1 cellular context compared by ENCODE assay signal in the genomic region with DNA sequence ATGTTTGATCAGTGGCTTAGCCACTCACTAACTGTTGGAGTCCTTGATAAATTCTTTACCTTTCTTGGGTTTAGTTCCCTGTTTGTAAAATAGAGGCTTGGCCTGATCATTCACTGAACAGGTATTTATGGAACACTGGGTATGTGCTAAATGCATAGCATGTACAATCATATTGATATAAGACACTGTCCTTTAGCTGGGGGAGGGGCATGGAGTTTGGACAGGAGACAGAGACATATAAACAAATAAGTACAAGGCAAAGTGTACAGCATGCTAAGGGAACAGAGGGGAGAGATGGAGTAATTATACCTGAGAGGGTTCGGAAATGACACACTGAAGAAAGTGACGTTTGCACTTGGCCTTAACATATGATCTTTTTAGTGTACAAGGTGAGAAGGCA.
TF ChIP-seq lines count a peak whose summit lies in the region.

No MANE protein-coding gene starts in this region.

TF ChIP-seq in HepG2, 621 proteins besides CTCF, POLR2A, EP300 and RAD21:
- TF ChIP-seq, protein P1, sequence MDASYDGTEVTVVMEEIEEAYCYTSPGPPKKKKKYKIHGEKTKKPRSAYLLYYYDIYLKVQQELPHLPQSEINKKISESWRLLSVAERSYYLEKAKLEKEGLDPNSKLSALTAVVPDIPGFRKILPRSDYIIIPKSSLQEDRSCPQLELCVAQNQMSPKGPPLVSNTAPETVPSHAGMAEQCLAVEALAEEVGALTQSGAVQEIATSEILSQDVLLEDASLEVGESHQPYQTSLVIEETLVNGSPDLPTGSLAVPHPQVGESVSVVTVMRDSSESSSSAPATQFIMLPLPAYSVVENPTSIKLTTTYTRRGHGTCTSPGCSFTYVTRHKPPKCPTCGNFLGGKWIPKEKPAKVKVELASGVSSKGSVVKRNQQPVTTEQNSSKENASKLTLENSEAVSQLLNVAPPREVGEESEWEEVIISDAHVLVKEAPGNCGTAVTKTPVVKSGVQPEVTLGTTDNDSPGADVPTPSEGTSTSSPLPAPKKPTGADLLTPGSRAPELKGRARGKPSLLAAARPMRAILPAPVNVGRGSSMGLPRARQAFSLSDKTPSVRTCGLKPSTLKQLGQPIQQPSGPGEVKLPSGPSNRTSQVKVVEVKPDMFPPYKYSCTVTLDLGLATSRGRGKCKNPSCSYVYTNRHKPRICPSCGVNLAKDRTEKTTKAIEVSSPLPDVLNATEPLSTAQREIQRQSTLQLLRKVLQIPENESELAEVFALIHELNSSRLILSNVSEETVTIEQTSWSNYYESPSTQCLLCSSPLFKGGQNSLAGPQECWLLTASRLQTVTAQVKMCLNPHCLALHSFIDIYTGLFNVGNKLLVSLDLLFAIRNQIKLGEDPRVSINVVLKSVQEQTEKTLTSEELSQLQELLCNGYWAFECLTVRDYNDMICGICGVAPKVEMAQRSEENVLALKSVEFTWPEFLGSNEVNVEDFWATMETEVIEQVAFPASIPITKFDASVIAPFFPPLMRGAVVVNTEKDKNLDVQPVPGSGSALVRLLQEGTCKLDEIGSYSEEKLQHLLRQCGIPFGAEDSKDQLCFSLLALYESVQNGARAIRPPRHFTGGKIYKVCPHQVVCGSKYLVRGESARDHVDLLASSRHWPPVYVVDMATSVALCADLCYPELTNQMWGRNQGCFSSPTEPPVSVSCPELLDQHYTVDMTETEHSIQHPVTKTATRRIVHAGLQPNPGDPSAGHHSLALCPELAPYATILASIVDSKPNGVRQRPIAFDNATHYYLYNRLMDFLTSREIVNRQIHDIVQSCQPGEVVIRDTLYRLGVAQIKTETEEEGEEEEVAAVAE (CRISPR knock-in tag; IDR thresholded peaks at IDR 0.05; ENCODE audit: borderline replicate concordance) = no peak
- TF ChIP-seq NR2C2 (CRISPR knock-in tag; IDR thresholded peaks at IDR 0.05; ENCODE audit: borderline replicate concordance) = no peak
- no peak for TF ChIP-seq IRX3 (CRISPR knock-in tag; IDR thresholded peaks at IDR 0.05; ENCODE audit: borderline replicate concordance, low read depth)
- TF ChIP-seq ZNF782 (CRISPR knock-in tag; IDR thresholded peaks at IDR 0.05; ENCODE audit: borderline replicate concordance) = no peak
- no peak for TF ChIP-seq GATAD2A (CRISPR knock-in tag; IDR thresholded peaks at IDR 0.05)
- TF ChIP-seq ZNF232 (CRISPR knock-in tag; IDR thresholded peaks at IDR 0.05; ENCODE audit: borderline replicate concordance) = no peak
- no peak for TF ChIP-seq AGO2 (optimal IDR thresholded peaks at IDR 0.05; ENCODE audit: low read depth, low read length)
- TF ChIP-seq, protein P2, sequence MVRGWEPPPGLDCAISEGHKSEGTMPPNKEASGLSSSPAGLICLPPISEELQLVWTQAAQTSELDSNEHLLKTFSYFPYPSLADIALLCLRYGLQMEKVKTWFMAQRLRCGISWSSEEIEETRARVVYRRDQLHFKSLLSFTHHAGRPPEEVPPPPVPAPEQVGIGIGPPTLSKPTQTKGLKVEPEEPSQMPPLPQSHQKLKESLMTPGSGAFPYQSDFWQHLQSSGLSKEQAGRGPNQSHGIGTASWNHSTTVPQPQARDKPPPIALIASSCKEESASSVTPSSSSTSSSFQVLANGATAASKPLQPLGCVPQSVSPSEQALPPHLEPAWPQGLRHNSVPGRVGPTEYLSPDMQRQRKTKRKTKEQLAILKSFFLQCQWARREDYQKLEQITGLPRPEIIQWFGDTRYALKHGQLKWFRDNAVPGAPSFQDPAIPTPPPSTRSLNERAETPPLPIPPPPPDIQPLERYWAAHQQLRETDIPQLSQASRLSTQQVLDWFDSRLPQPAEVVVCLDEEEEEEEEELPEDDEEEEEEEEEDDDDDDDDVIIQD (CRISPR knock-in tag; IDR thresholded peaks at IDR 0.05; ENCODE audit: low read depth) = no peak
- TF ChIP-seq PRPF4 (IDR thresholded peaks at IDR 0.05; ENCODE audit: low read depth, low read length, poor library complexity, severe bottlenecking) = no peak
- no peak for TF ChIP-seq PPARG (CRISPR knock-in tag; conservative IDR thresholded peaks at IDR 0.05)
- TF ChIP-seq ZNF773 (CRISPR knock-in tag; IDR thresholded peaks at IDR 0.05; ENCODE audit: borderline replicate concordance) = no peak
- TF ChIP-seq, protein P3, sequence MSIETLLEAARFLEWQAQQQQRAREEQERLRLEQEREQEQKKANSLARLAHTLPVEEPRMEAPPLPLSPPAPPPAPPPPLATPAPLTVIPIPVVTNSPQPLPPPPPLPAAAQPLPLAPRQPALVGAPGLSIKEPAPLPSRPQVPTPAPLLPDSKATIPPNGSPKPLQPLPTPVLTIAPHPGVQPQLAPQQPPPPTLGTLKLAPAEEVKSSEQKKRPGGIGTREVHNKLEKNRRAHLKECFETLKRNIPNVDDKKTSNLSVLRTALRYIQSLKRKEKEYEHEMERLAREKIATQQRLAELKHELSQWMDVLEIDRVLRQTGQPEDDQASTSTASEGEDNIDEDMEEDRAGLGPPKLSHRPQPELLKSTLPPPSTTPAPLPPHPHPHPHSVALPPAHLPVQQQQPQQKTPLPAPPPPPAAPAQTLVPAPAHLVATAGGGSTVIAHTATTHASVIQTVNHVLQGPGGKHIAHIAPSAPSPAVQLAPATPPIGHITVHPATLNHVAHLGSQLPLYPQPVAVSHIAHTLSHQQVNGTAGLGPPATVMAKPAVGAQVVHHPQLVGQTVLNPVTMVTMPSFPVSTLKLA (IDR thresholded peaks at IDR 0.05) = no peak
- TF ChIP-seq ZNF430 (CRISPR knock-in tag; IDR thresholded peaks at IDR 0.05) = no peak
- TF ChIP-seq RFXANK (CRISPR knock-in tag; IDR thresholded peaks at IDR 0.05) = no peak
